8 cellular contexts compared by ENCODE assay signal in genomic region chr22:19479358-19480172, GRCh38. TPM values are rescaled to one million over a fixed set of nuclear protein-coding genes. Genes with fewer than 3 reads are reported as not detected.
DNase-seq lines count a peak whose midpoint lies in the region; ATAC-seq and TF ChIP-seq lines count a peak whose summit lies in the region.

CDC45 (plus strand) TSS chr22:19479920; CDS start chr22:19479969, 49 bp downstream.

- peak; percentile 69 for ATAC-seq in GM21717 (IDR thresholded peaks at IDR 0.05; ENCODE audit: unreplicated experiment)

- H3K36me3 Mint-ChIP-seq in activated T-cell treated with anti-CD3 and anti-CD28 coated beads, Interleukin-2, amount 50 U/mL, for 24 hours (ENCODE audit: low read depth): peaks cover 76% of the 10 kb centered on the region

- H3K4me3 ChIP-seq in epithelial cell of proximal tubule (ENCODE audit: low read depth, low read length): peak within 1 kb of the TSS; percentile 92

- no peak for TF ChIP-seq CTCF in epithelial cell of proximal tubule (conservative IDR thresholded peaks at IDR 0.05; ENCODE audit: low read depth, low read length)

- peak within 1 kb of the TSS; percentile 100 for H3K27ac Mint-ChIP-seq in activated T-cell treated with anti-CD3 and anti-CD28 coated beads, Interleukin-2, amount 50 U/mL, for 24 hours

- in situ Hi-C loops in KBM-7 (cut with MboI; ENCODE audit: low pct_unique_long_range_greater_than_20kb, low sequenced_read_pairs): no loop called here

- no peaks in the 10 kb centered on the region for H3K27me3 Mint-ChIP-seq in activated T-cell treated with anti-CD3 and anti-CD28 coated beads, Interleukin-2, amount 50 U/mL, for 24 hours

- no peaks in the 10 kb centered on the region for H3K9me3 Mint-ChIP-seq in activated T-cell treated with anti-CD3 and anti-CD28 coated beads, Interleukin-2, amount 50 U/mL, for 24 hours

- H3K4me3 Mint-ChIP-seq in activated T-cell treated with anti-CD3 and anti-CD28 coated beads, Interleukin-2, amount 50 U/mL, for 24 hours: peak within 1 kb of the TSS; percentile 100

- peaks cover 47% of the 10 kb centered on the region for H3K4me1 Mint-ChIP-seq in activated T-cell treated with anti-CD3 and anti-CD28 coated beads, Interleukin-2, amount 50 U/mL, for 24 hours (ENCODE audit: low read depth)

- peak; percentile 99 for DNase-seq in DMS153 treated with DMSO at 0.1 percent for 48 hours (lab: John Stamatoyannopoulos, UW; ENCODE audit: unreplicated experiment)
- peak; percentile 99 for DNase-seq in KBM-7
- DNase-seq in activated T-cell treated with anti-CD3 and anti-CD28 coated beads, Interleukin-2, amount 50 U/mL, for 24 hours: peak; percentile 91
- DNase-seq in epithelial cell of proximal tubule (ENCODE audit: low read depth): peak; percentile 91
- peak; percentile 98 for DNase-seq in mucosa of gallbladder (ENCODE audit: low spot score)
- DNase-seq in stimulated activated CD8-positive, alpha-beta memory T cell treated with anti-CD3 and anti-CD28 coated beads, Interleukin-4, amount 100 ng/mL, for 4 hours (ENCODE audit: low read depth in 2 of 2, low spot score in 1 of 2): peak; percentile 79 to 90

TF ChIP-seq in PFSK-1, 5 proteins besides CTCF, POLR2A, EP300 and RAD21:
- TF ChIP-seq SIN3A (IDR thresholded peaks at IDR 0.05; ENCODE audit: borderline replicate concordance, insufficient read depth, low read length) (peak; percentile 84; the same call in 1 of the 2 replicates), POLR2AphosphoS5 (IDR thresholded peaks at IDR 0.05; ENCODE audit: low read depth, low read length) (peak; percentile 48; the same call in 1 of the 2 replicates), REST (IDR thresholded peaks at IDR 0.05; ENCODE audit: insufficient read depth in 1 of 2, low read depth in 2 of 2, low read length in 2 of 2) (no peak), FOXP2 (optimal IDR thresholded peaks at IDR 0.05; ENCODE audit: borderline replicate concordance, extremely low read depth, extremely low read length, insufficient read depth) (peak; percentile 1)

RNA-seq across cellular contexts. Expression of gene CDC45, which starts in this region (rescaled TPM):
- 26.3 TPM for polyA plus RNA-seq in PFSK-1 (2012; ENCODE audit: insufficient read length, low read depth)
- 31.2 and 75.2 TPM in 2 replicates for total RNA-seq in epithelial cell of proximal tubule
- 1.6 TPM for total RNA-seq in mucosa of gallbladder

Comparison
In these comparisons a context has a peak if more than half of its experiments do, and no peak if none do; other contexts are left out.
1. Peak in every context shown above with its lines: DNase-seq, ATAC-seq and H3K4me3 ChIP-seq.
2. RNA of gene CDC45 (total RNA-seq): 31.2 to 75.2 TPM in epithelial cell of proximal tubule; 1.6 TPM in mucosa of gallbladder (single experiment); every median in the first group is over 10 times any median in the second.